ENCODE assay signal across 1 cellular context in the genomic region with DNA sequence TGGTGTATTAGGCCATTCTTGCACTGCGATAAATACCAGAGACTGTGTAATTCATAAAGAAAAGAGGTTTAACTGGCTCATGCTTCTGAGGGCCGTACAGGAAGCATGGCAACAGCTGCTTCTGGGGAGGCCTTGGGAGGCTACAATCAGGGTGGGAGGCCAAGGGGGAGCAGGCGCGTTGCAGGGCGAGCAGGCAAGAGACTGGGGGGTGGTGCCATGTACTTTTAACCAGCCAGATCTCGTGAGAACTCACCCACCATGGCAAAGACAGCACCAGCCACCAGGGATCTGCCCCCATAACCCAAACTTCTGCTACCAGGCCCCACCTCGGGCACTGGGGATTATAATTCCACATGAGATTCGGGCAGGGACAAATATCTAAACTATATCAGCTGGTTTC.
TF ChIP-seq lines count a peak whose summit lies in the region.

No MANE protein-coding gene starts in this region.

TF ChIP-seq in H1, 55 proteins besides CTCF, POLR2A, EP300 and RAD21 (continued from another document):
- TF ChIP-seq PHF8 (conservative IDR thresholded peaks at IDR 0.05; ENCODE audit: low read depth, low read length) (no peak), RNF2 (IDR thresholded peaks at IDR 0.05; ENCODE audit: borderline replicate concordance, low read depth, low read length, missing control alignments, poor library complexity, severe bottlenecking) (no peak), NANOG (IDR thresholded peaks at IDR 0.05; ENCODE audit: insufficient read depth, low read depth, low read length, poor library complexity, severe bottlenecking) (no peak)
- TF ChIP-seq, protein P1, sequence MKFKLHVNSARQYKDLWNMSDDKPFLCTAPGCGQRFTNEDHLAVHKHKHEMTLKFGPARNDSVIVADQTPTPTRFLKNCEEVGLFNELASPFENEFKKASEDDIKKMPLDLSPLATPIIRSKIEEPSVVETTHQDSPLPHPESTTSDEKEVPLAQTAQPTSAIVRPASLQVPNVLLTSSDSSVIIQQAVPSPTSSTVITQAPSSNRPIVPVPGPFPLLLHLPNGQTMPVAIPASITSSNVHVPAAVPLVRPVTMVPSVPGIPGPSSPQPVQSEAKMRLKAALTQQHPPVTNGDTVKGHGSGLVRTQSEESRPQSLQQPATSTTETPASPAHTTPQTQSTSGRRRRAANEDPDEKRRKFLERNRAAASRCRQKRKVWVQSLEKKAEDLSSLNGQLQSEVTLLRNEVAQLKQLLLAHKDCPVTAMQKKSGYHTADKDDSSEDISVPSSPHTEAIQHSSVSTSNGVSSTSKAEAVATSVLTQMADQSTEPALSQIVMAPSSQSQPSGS (IDR thresholded peaks at IDR 0.05; ENCODE audit: low read length) = no peak
